1 cellular context compared by ENCODE assay signal in the genomic region with DNA sequence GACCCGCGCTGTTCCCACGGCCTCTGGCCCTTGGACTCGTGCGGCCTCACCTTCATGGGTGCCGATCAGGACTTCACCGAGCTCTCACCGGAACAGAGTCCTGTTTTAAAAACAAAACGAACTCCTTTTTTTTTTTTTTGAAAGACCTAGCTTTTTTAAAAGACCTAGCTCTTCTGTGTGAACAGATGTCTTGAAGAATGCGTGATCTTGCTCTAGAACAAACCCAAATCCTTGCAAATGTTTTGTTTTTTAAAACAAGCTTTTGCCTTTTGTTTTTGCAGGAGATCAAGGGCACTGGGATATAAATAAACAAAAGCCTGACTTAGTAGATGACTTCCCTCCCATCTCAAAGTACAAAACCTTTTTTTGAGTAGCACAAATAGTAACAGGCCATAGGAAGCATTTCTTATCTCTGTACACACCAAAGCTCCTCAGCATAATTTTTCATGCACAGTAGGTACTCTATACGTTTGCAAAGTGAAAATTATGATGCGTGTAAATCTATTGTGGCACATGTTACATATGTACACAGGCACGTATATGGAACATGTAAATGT.
TF ChIP-seq lines count a peak whose summit lies in the region.

No MANE protein-coding gene starts in this region.

TF ChIP-seq in H1, 55 proteins besides CTCF, POLR2A, EP300 and RAD21:
- TF ChIP-seq SUZ12 (IDR thresholded peaks at IDR 0.05; ENCODE audit: low read length) (no peak), EZH2 (IDR thresholded peaks at IDR 0.05; ENCODE audit: low read depth, low read length, severe bottlenecking) (no peak), JUN (IDR thresholded peaks at IDR 0.05; ENCODE audit: low read depth, low read length) (no peak)
- TF ChIP-seq, protein P1, sequence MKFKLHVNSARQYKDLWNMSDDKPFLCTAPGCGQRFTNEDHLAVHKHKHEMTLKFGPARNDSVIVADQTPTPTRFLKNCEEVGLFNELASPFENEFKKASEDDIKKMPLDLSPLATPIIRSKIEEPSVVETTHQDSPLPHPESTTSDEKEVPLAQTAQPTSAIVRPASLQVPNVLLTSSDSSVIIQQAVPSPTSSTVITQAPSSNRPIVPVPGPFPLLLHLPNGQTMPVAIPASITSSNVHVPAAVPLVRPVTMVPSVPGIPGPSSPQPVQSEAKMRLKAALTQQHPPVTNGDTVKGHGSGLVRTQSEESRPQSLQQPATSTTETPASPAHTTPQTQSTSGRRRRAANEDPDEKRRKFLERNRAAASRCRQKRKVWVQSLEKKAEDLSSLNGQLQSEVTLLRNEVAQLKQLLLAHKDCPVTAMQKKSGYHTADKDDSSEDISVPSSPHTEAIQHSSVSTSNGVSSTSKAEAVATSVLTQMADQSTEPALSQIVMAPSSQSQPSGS (IDR thresholded peaks at IDR 0.05; ENCODE audit: low read length) = no peak
